8 cellular contexts compared by ENCODE assay signal in the genomic region with DNA sequence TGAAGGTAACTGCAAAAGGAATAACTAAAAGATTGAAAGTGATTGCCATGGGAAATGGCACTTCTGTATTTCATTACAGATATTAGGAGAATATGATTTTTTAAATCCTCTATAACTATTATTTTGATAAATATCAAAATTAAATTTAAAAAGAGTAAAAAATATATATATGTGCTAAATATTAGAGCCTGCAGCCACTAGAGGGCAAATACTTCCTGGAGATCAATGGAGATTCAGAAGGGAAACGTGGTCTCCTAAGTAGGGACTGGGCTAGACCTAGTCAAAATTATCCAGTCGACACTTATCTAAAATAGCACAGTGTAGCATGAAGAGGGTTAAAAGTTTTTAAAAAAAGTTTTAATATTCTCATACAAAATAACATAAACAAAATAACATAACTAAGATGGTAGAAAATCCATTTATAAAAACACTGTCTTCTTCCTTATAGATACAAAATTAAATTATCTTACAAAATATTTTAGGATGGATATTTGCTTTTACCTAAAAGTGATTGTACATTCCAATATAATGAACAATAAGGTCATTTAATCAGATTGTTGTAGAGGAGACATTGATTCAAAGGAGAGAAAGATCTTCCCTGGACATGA.
DNase-seq lines count a peak whose midpoint lies in the region; ATAC-seq, FAIRE-seq and TF ChIP-seq lines count a peak whose summit lies in the region.

No MANE protein-coding gene starts in this region.

- H3K27ac ChIP-seq in DOHH2 (ENCODE audit: low read depth, low read length) (no peak overlapping the region), HepG2 (ENCODE audit: extremely low read length, insufficient read depth, low read length) (no peak overlapping the region)

- intact Hi-C loops in HepG2 (cut with micrococcal nuclease; ENCODE audit: unreplicated experiment) = loop anchor here (1.0 kb wide), 3 partner anchors 324 to 392 kb away; no protein-coding TSS in a partner anchor

- TF ChIP-seq RAD21 in HepG2 (CRISPR knock-in tag; IDR thresholded peaks at IDR 0.05) = no peak

- H4K20me1 ChIP-seq in DOHH2 (ENCODE audit: control insufficient read depth, insufficient read depth, low read depth, low read length) (no peaks in the 10 kb centered on the region), HepG2 (ENCODE audit: insufficient read depth, low read length) (no peaks in the 10 kb centered on the region)

- WGBS in HepG2 (ENCODE audit: low lambda C conversion rate) = 1% methylated on average over 2 of the region's 2 CpGs

- H3K4me2 ChIP-seq in DOHH2 (ENCODE audit: low read length) = no peak overlapping the region
- H3K4me2 ChIP-seq in HepG2 (ENCODE audit: low read depth, low read length) = no peak overlapping the region

- H3K36me3 ChIP-seq in DOHH2 (ENCODE audit: control insufficient read depth, low read length) (no peaks in the 10 kb centered on the region), HepG2 (replicated peaks in 1 of 2; ENCODE audit: control insufficient read depth in 1 of 2, insufficient read depth in 2 of 2, low read length in 2 of 2) (no peaks in the 10 kb centered on the region)

- BruUV-seq in HepG2 (replicated peaks; lab: Mats Ljungman, UMichigan) = no TSS peak

- H3K9me3 ChIP-seq in DOHH2 (ENCODE audit: control insufficient read depth, insufficient read depth, low read length) (no peaks in the 10 kb centered on the region), HepG2 (ENCODE audit: low read length) (no peaks in the 10 kb centered on the region)

- in situ Hi-C loops in HepG2 (cut with HindIII; ENCODE audit: extremely low pct_ligation_motif_present, low pct_unique_long_range_greater_than_20kb) = loop anchor here (25.0 kb wide), 1 partner anchor 356 kb away; no protein-coding TSS in a partner anchor

- FAIRE-seq in HepG2 (lab: Jason Lieb, UNC) = no peak

- H3K27me3 ChIP-seq in DOHH2 (ENCODE audit: control insufficient read depth, low read length) = no peaks in the 10 kb centered on the region
- H3K27me3 ChIP-seq in HepG2 (ENCODE audit: control insufficient read depth in 1 of 2, insufficient read depth in 2 of 2, low read length in 2 of 2) = no peaks in the 10 kb centered on the region

- CTCF ChIA-PET in HepG2 (lab: Yijun Ruan, JAX; ENCODE audit: low intra/inter-chr PET ratio, low total read pairs) = interaction anchor here (0.7 to 1.4 kb wide), 4 partner anchors 323 to 554 kb away, joined by 3 to 5 read pairs (median 4); no protein-coding TSS in a partner anchor

- DNase-seq in HepG2 (ENCODE audit: low spot score) = peak; percentile 9
- DNase-seq in GDM1 (lab: John Stamatoyannopoulos, UW) = no peak

- TF ChIP-seq EP300 in HepG2 (IDR thresholded peaks at IDR 0.05; ENCODE audit: low read depth in 2 of 2, low read length in 2 of 2) = no peak
- no peak for TF ChIP-seq EP300 in HepG2 (CRISPR knock-in tag; IDR thresholded peaks at IDR 0.05; ENCODE audit: borderline replicate concordance)

- TF ChIP-seq POLR2A in HepG2 (IDR thresholded peaks at IDR 0.05; ENCODE audit: insufficient read depth in 1 of 2, low read depth in 2 of 2, low read length in 2 of 2) = no peak

- no peak overlapping the region for H3K9ac ChIP-seq in HepG2 (ENCODE audit: insufficient read depth, low read depth, low read length)

- no peaks in the 10 kb centered on the region for H3K79me2 ChIP-seq in DOHH2 (ENCODE audit: control insufficient read depth, low read length)
- H3K79me2 ChIP-seq in HepG2 (ENCODE audit: insufficient read depth, low read length) = no peaks in the 10 kb centered on the region

- H3K9me2 ChIP-seq in DOHH2 (replicated peaks; ENCODE audit: control insufficient read depth, low read length) = no peaks in the 10 kb centered on the region

- TF ChIP-seq CTCF in DOHH2 (IDR thresholded peaks at IDR 0.05; ENCODE audit: low read depth, low read length, poor library complexity, severe bottlenecking) (peak; percentile 32), WI38 (IDR thresholded peaks at IDR 0.05; ENCODE audit: low read depth, low read length) (peak; percentile 21; the same call in 1 of the 2 replicates), HepG2 (CRISPR knock-in tag; IDR thresholded peaks at IDR 0.05) (no peak)

- ATAC-seq in HG02852 (IDR thresholded peaks at IDR 0.05; ENCODE audit: unreplicated experiment) = peak; percentile 59
- ATAC-seq in HepG2 = no peak
- no peak for ATAC-seq in GM19328 (IDR thresholded peaks at IDR 0.05; ENCODE audit: unreplicated experiment)
- no peak for ATAC-seq in HG02678 (IDR thresholded peaks at IDR 0.05; ENCODE audit: unreplicated experiment)
- no peak for ATAC-seq in GM19467 (IDR thresholded peaks at IDR 0.05; ENCODE audit: unreplicated experiment)

- H2AFZ ChIP-seq in HepG2 (ENCODE audit: low read length) = no peak overlapping the region

- no peak overlapping the region for H3K4me3 ChIP-seq in DOHH2 (ENCODE audit: low read length)
- no peak overlapping the region for H3K4me3 ChIP-seq in WI38 (ENCODE audit: low read depth, low read length)
- H3K4me3 ChIP-seq in HepG2 (replicated peaks in 1 of 3; ENCODE audit: insufficient read depth in 1 of 3, low read depth in 2 of 3, low read length in 3 of 3) = no peak overlapping the region

- H3K4me1 ChIP-seq in DOHH2 (ENCODE audit: control insufficient read depth, low read length) = peaks cover 10% of the 10 kb centered on the region
- no peaks in the 10 kb centered on the region for H3K4me1 ChIP-seq in HepG2 (ENCODE audit: insufficient read depth, low read length)

- POLR2A ChIA-PET in HepG2 (lab: Yijun Ruan, JAX) = no interaction called here

- no peaks in the 10 kb centered on the region for H3F3A ChIP-seq in DOHH2 (ENCODE audit: control insufficient read depth, insufficient read depth)

TF ChIP-seq in HepG2, 621 proteins besides CTCF, POLR2A, EP300 and RAD21:
- peak; percentile 39; the same call in 1 of the 2 replicates for TF ChIP-seq STAG1 (CRISPR knock-in tag; IDR thresholded peaks at IDR 0.05)
- TF ChIP-seq SMC3 (IDR thresholded peaks at IDR 0.05; ENCODE audit: low read length) = 0 out of 2 replicates have a peak, but pooled peaks have one; percentile 13
- TF ChIP-seq, protein P1, sequence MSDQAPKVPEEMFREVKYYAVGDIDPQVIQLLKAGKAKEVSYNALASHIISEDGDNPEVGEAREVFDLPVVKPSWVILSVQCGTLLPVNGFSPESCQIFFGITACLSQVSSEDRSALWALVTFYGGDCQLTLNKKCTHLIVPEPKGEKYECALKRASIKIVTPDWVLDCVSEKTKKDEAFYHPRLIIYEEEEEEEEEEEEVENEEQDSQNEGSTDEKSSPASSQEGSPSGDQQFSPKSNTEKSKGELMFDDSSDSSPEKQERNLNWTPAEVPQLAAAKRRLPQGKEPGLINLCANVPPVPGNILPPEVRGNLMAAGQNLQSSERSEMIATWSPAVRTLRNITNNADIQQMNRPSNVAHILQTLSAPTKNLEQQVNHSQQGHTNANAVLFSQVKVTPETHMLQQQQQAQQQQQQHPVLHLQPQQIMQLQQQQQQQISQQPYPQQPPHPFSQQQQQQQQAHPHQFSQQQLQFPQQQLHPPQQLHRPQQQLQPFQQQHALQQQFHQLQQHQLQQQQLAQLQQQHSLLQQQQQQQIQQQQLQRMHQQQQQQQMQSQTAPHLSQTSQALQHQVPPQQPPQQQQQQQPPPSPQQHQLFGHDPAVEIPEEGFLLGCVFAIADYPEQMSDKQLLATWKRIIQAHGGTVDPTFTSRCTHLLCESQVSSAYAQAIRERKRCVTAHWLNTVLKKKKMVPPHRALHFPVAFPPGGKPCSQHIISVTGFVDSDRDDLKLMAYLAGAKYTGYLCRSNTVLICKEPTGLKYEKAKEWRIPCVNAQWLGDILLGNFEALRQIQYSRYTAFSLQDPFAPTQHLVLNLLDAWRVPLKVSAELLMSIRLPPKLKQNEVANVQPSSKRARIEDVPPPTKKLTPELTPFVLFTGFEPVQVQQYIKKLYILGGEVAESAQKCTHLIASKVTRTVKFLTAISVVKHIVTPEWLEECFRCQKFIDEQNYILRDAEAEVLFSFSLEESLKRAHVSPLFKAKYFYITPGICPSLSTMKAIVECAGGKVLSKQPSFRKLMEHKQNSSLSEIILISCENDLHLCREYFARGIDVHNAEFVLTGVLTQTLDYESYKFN (CRISPR knock-in tag; conservative IDR thresholded peaks at IDR 0.05) = no peak
